ENCODE assay signal across 8 cellular contexts in the genomic region with DNA sequence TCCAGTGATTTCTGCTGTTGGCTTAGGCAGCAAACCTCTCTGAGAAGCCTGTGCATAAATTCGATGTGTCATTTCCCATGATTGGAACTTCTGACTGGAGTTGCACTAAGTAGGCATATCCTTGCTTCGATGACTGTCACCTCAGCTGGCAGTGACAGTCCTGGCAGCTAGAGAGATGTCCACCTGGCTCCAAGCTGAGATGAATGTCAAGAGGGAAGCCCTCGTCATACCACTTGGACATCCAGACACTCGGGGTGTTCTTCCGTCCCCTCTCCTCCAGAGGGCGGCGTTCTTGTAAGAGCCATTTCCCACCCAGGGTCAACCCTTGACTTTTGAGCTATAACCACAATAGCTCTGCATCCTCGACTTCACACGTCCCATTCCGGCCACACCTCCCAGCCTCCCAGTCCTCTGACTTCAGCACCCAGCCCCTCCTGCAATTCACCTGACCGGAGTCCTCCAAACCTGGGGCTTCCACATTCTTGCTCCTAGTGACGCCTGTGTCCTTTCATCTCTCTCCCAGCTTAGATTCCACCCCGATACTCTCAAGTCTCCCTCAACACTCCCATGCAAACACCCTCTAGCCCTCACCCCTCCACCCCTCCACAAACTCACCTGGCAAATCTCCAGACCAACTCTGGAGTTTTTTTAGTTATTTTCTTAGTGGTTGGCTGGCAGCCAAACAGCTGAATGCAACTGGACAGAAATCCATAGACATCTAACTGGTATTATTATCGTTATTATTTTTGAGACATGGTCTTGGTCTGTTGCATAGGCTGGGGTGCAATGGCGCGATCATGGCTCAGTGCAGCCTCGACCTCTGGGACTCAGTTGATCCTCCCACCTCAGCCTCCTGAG. TPM values are rescaled to one million over a fixed set of nuclear protein-coding genes. Genes with fewer than 3 reads are reported as not detected.
DNase-seq lines count a peak whose midpoint lies in the region; ATAC-seq, FAIRE-seq and TF ChIP-seq lines count a peak whose summit lies in the region.

No MANE protein-coding gene starts in this region.

- no peak for TF ChIP-seq EP300 in GM12878 (IDR thresholded peaks at IDR 0.05; ENCODE audit: borderline replicate concordance in 1 of 2, control insufficient read depth in 1 of 2, low read depth in 2 of 2, low read length in 2 of 2)

- no peak overlapping the region for H3K4me3 Mint-ChIP-seq in memory B cell

- H3K4me3 ChIP-seq in HEK293 (ENCODE audit: low read depth, low read length) = no peak overlapping the region
- no peak overlapping the region for H3K4me3 ChIP-seq in RWPE2 (ENCODE audit: severe bottlenecking)
- H3K4me3 ChIP-seq in GM12878 = no peak overlapping the region
- no peak overlapping the region for H3K4me3 ChIP-seq in dorsolateral prefrontal cortex

- CTCF ChIA-PET in HEK293 (lab: Yijun Ruan, JAX) (interaction anchor here (0.5 to 3.3 kb wide), 28 partner anchors 8 to 743 kb away, joined by 3 to 44 read pairs (median 4); no protein-coding TSS in a partner anchor), GM12878 (lab: Yijun Ruan, JAX) (interaction anchor here (0.6 to 2.9 kb wide), 29 partner anchors 9 to 233 kb away, joined by 3 to 31 read pairs (median 4); no protein-coding TSS in a partner anchor)

- RAD21 ChIA-PET in GM12878 (lab: Charles Lee; ENCODE audit: unreplicated experiment) = interaction anchor here (0.7 to 2.8 kb wide), 13 partner anchors 9 to 179 kb away, joined by 3 to 19 read pairs (median 4); no protein-coding TSS in a partner anchor

- no peaks in the 10 kb centered on the region for H3K4me1 ChIP-seq in HEK293 (ENCODE audit: control insufficient read depth, insufficient read depth, low read length)
- H3K4me1 ChIP-seq in RWPE2 (ENCODE audit: insufficient read depth, poor library complexity, severe bottlenecking) = no peaks in the 10 kb centered on the region
- no peaks in the 10 kb centered on the region; the same call in 1 of the 2 replicates for H3K4me1 ChIP-seq in GM12878 (ENCODE audit: control insufficient read depth, insufficient read depth, low read length)

- intact Hi-C loops in GM12878 (cut with micrococcal nuclease; ENCODE audit: unreplicated experiment) = loop anchor here (1.0 kb wide), 1 partner anchor 25 kb away; no protein-coding TSS in a partner anchor
- intact Hi-C loops in dorsolateral prefrontal cortex (cut with DNase I) = no loop called here

- FAIRE-seq in GM12878 (lab: Jason Lieb, UNC) = peak; percentile 80

- H3K27ac ChIP-seq in HEK293 (ENCODE audit: extremely low read depth, low read depth, low read length) = no peak overlapping the region
- H3K27ac ChIP-seq in RWPE2 (ENCODE audit: poor library complexity, severe bottlenecking) = no peak overlapping the region
- H3K27ac ChIP-seq in GM12878 (ENCODE audit: control insufficient read depth, insufficient read depth) = no peak overlapping the region
- H3K27ac ChIP-seq in dorsolateral prefrontal cortex = no peak overlapping the region

- H3K36me3 ChIP-seq in HEK293 (ENCODE audit: control insufficient read depth in 2 of 2, insufficient read depth in 1 of 2, low read length in 2 of 2) = no peaks in the 10 kb centered on the region
- H3K36me3 ChIP-seq in RWPE2 (ENCODE audit: low read depth) = no peaks in the 10 kb centered on the region
- no peaks in the 10 kb centered on the region for H3K36me3 ChIP-seq in GM12878 (ENCODE audit: control insufficient read depth in 2 of 2, insufficient read depth in 2 of 2, low read length in 1 of 2)

- H3K36me3 Mint-ChIP-seq in memory B cell = peaks cover 2% of the 10 kb centered on the region

- no peak overlapping the region for H2AFZ ChIP-seq in GM12878 (ENCODE audit: control insufficient read depth, low read depth, low read length)

- peaks cover 3% of the 10 kb centered on the region for H3K4me1 Mint-ChIP-seq in memory B cell

- no TSS peak for BruUV-seq in GM12878 (replicated peaks; lab: Mats Ljungman, UMichigan)

- no peak for TF ChIP-seq POLR2A in GM12878 (IDR thresholded peaks at IDR 0.05; ENCODE audit: low read depth, low read length)

- ATAC-seq in RWPE2 (ENCODE audit: low read depth) = peak; percentile 38; the same call in 1 of the 3 replicates
- peak; percentile 90 for ATAC-seq in GM12878
- peak; percentile 35 for ATAC-seq in memory B cell (ENCODE audit: low read depth)
- ATAC-seq in GM18867 (IDR thresholded peaks at IDR 0.05; ENCODE audit: unreplicated experiment) = no peak
- ATAC-seq in HG03460 (IDR thresholded peaks at IDR 0.05; ENCODE audit: unreplicated experiment) = no peak

- TF ChIP-seq CTCF in HEK293 (tag by site-specific recombination; IDR thresholded peaks at IDR 0.05) = peak; percentile 38; the same call in 1 of the 2 replicates
- TF ChIP-seq CTCF in RWPE2 (IDR thresholded peaks at IDR 0.05; ENCODE audit: poor library complexity, severe bottlenecking) = peak; percentile 52
- peak; percentile 59 to 79 (median 66) for TF ChIP-seq CTCF in GM12878 (IDR thresholded peaks at IDR 0.05 in 2 of 3, conservative IDR thresholded peaks at IDR 0.05 in 1 of 3; ENCODE audit: control insufficient read depth in 2 of 3, extremely low read depth in 1 of 3, insufficient read depth in 1 of 3, low read depth in 3 of 3, low read length in 3 of 3)
- peak in 3 of 56 donors; percentile 5 to 9 (median 7) for TF ChIP-seq CTCF in dorsolateral prefrontal cortex (IDR thresholded peaks at IDR 0.05 in 54 of 56, conservative IDR thresholded peaks at IDR 0.05 in 2 of 56; ENCODE audit: low read depth in 1 of 56, partially characterized antibody in 56 of 56)

- H4K20me1 ChIP-seq in GM12878 (ENCODE audit: control insufficient read depth, insufficient read depth) = no peaks in the 10 kb centered on the region

- H3K4me2 ChIP-seq in GM12878 (ENCODE audit: control insufficient read depth, insufficient read depth) = no peak overlapping the region

- SMC1A ChIA-PET in GM12878 (lab: Charles Lee; ENCODE audit: uncharacterized antibody, unreplicated experiment) = interaction anchor here (0.7 to 1.7 kb wide), 6 partner anchors 12 to 234 kb away, joined by 3 to 12 read pairs (median 5); no protein-coding TSS in a partner anchor

- H3K79me2 ChIP-seq in GM12878 (ENCODE audit: control insufficient read depth, insufficient read depth, low read length) = no peaks in the 10 kb centered on the region

- peaks cover 6% of the 10 kb centered on the region for H3K9me3 Mint-ChIP-seq in memory B cell

- DNase-seq in D341Med (ENCODE audit: low spot score) = peak; percentile 62
- no peak for DNase-seq in RWPE2 (ENCODE audit: low spot score)
- no peak for DNase-seq in GM12878 (ENCODE audit: low read depth, low spot score)
- no peak for DNase-seq in memory B cell (ENCODE audit: low spot score in 2 of 2)
- DNase-seq in dorsolateral prefrontal cortex = no peak

- POLR2A ChIA-PET in HEK293 (lab: Yijun Ruan, JAX) (interaction anchor here (0.5 kb wide), 2 partner anchors 51 to 108 kb away, joined by 3 read pairs; no protein-coding TSS in a partner anchor), GM12878 (lab: Charles Lee) (interaction anchor here (0.6 to 1.1 kb wide), 2 partner anchors 98 to 148 kb away, joined by 3 read pairs; no protein-coding TSS in a partner anchor)

- 26% methylated on average over 17 of the region's 17 CpGs for WGBS in GM12878 (ENCODE audit: insufficient coverage, insufficient replicate concordance, low lambda C conversion rate, missing lambda C conversion rate)

- no peaks in the 10 kb centered on the region for H3K9me3 ChIP-seq in HEK293 (ENCODE audit: control insufficient read depth, insufficient read depth, low read depth, low read length)
- H3K9me3 ChIP-seq in RWPE2 (ENCODE audit: severe bottlenecking) = no peaks in the 10 kb centered on the region
- H3K9me3 ChIP-seq in GM12878 (replicated peaks; ENCODE audit: control insufficient read depth, insufficient read depth, low read length) = no peaks in the 10 kb centered on the region

- in situ Hi-C loops in GM12878 (cut with MboI) = no loop called here

- peak; percentile 44 for TF ChIP-seq RAD21 in GM12878 (IDR thresholded peaks at IDR 0.05; ENCODE audit: insufficient read depth, low read depth, low read length)

- peaks cover 10% of the 10 kb centered on the region for H3K27me3 Mint-ChIP-seq in memory B cell

- no peak overlapping the region for H3K27ac Mint-ChIP-seq in memory B cell

- H3K27me3 ChIP-seq in RWPE2 (ENCODE audit: insufficient read depth, poor library complexity, severe bottlenecking) (no peaks in the 10 kb centered on the region), GM12878 (replicated peaks in 1 of 2; ENCODE audit: control insufficient read depth in 2 of 2, insufficient read depth in 2 of 2, low read length in 1 of 2) (no peaks in the 10 kb centered on the region; a peak in 1 of 4 replicates), dorsolateral prefrontal cortex (no peaks in the 10 kb centered on the region)

- no peak overlapping the region for H3K9ac ChIP-seq in GM12878 (ENCODE audit: control insufficient read depth, insufficient read depth, low read length)

TF ChIP-seq in HEK293, 187 proteins besides CTCF, POLR2A, EP300 and RAD21 (continues in another document):
- TF ChIP-seq HOXA7 (CRISPR knock-in tag; IDR thresholded peaks at IDR 0.05; ENCODE audit: borderline replicate concordance) (no peak), ZNF133 (tag by site-specific recombination; IDR thresholded peaks at IDR 0.05) (no peak)

TF ChIP-seq in GM12878, 131 proteins besides CTCF, POLR2A, EP300 and RAD21:
- TF ChIP-seq NR2F1 (conservative IDR thresholded peaks at IDR 0.05) (0 out of 2 replicates have a peak, but pooled peaks have one; percentile 14), SUZ12 (IDR thresholded peaks at IDR 0.05; ENCODE audit: unreplicated experiment) (no peak), SMC3 (IDR thresholded peaks at IDR 0.05; ENCODE audit: borderline replicate concordance, low read length) (peak; percentile 65; the same call in 1 of the 2 replicates)

RNA-seq across cellular contexts. Expression of a gene that starts 17.4 kb away (rescaled TPM):
- not detected in 2 replicates for total RNA-seq in GM12878 (2013; cell fraction: nucleolus; rRNA removed)
- total RNA-seq in GM12878 (2014; rRNA removed) (not detected in 2 replicates), GM12878 (2014; rRNA removed; fragmentation: Illumina TruSeq; extraction: Trizol) (not detected in 2 replicates), GM12878 (2021) (not detected in 2 replicates), dorsolateral prefrontal cortex (under 1 TPM in 1 of 120 experiments, not detected in 119; 0.65 TPM)
- polyA plus RNA-seq in GM12878 (2011; ENCODE audit: low read depth) = not detected
- polyA plus RNA-seq in GM12878 (2011; rRNA removed) (not detected in 2 replicates), GM12878 (2014; fragmentation: Illumina TruSeq; extraction: Trizol) (not detected in 2 replicates), GM12878 (2014; fragmentation: Nextera tagmentation; extraction: Ambion mirVana) (not detected), GM12878 (2014; rRNA removed) (not detected in 2 replicates), GM12878 (2016; fragmentation: Nextera tagmentation; extraction: Ambion mirVana) (not detected)
- polyA plus RNA-seq in GM12878 (2011; cell fraction: cytosol; rRNA removed) = not detected in 2 replicates
- polyA plus RNA-seq in GM12878 (2011; cell fraction: nucleus; rRNA removed) = not detected in 2 replicates
- polyA plus RNA-seq in GM12878 (2012) = not detected in 2 replicates
- polyA minus RNA-seq in GM12878 (2011; rRNA and poly(A)+ RNA removed) = not detected in 2 replicates
- polyA minus RNA-seq in GM12878 (2011; cell fraction: cytosol; rRNA and poly(A)+ RNA removed) = not detected in 2 replicates
- not detected in 2 replicates for polyA minus RNA-seq in GM12878 (2011; cell fraction: nucleus; rRNA and poly(A)+ RNA removed)

Comparison
In these comparisons a context has a peak if more than half of its experiments do, and no peak if none do; other contexts are left out.
1. ATAC-seq: peak in RWPE2 (single experiment), GM12878 (single experiment) and memory B cell (single experiment); none in GM18867 (single experiment) and HG03460 (single experiment).